Comparison of ENCODE assay signal across 8 cellular contexts in genomic region chr3:158672293-158673176, GRCh38. TPM values are rescaled to one million over a fixed set of nuclear protein-coding genes. Genes with fewer than 3 reads are reported as not detected.
A peak's percentile ranks its signal among the peaks of the same experiment; 100 is the strongest.
DNase-seq lines count a peak whose midpoint lies in the region; ATAC-seq, FAIRE-seq and TF ChIP-seq lines count a peak whose summit lies in the region.

Gene LXN, minus strand, starts transcription at chr3:158672648. Its CDS starts 170 bp downstream, at chr3:158672478.

- H3K36me3 ChIP-seq in upper lobe of right lung, result peaks cover 29% of the 10 kb centered on the region

- H3K9me3 ChIP-seq in upper lobe of right lung, result no peaks in the 10 kb centered on the region

- peak within 1 kb of the TSS; percentile 81 for H3K27ac ChIP-seq in upper lobe of right lung

- H3K4me1 ChIP-seq in upper lobe of right lung, result peaks cover 13% of the 10 kb centered on the region

- FAIRE-seq in A204.1 (lab: Jason Lieb, UNC), result peak; percentile 86

- peak; percentile 61 for TF ChIP-seq CTCF in upper lobe of right lung (IDR thresholded peaks at IDR 0.05)

- peak within 1 kb of the TSS; percentile 63 for H3K4me3 ChIP-seq in upper lobe of right lung

- no peaks in the 10 kb centered on the region for H3K27me3 ChIP-seq in upper lobe of right lung

- intact Hi-C loops in left cardiac atrium (cut with DNase I) (loop anchor here in 1 of 2 donors (5.0 kb wide), 1 partner anchor 120 kb away; no protein-coding TSS in a partner anchor), posterior vena cava (cut with DNase I) (no loop called here), upper lobe of right lung (cut with DNase I) (no loop called here)

- DNase-seq in T-helper 1 cell (peak; percentile 62 to 88 (median 78)), amniotic stem cell (lab: John Stamatoyannopoulos, UW) (peak; percentile 63), left cardiac atrium (peak; percentile 88), posterior vena cava (ENCODE audit: low spot score) (peak; percentile 95), upper lobe of right lung (peak; percentile 92)

- peak; percentile 96 for ATAC-seq in GM18867 (IDR thresholded peaks at IDR 0.05; ENCODE audit: unreplicated experiment)
- peak; percentile 100 for ATAC-seq in HG03097 (IDR thresholded peaks at IDR 0.05; ENCODE audit: low FRiP score, unreplicated experiment)
- ATAC-seq in left cardiac atrium, result peak; percentile 98 to 100
- peak; percentile 100 for ATAC-seq in upper lobe of right lung

RNA-seq across cellular contexts. Expression of gene LXN, which starts in this region (rescaled TPM):
- 10 to 100 TPM in 1 of 2 donors, 1 to 10 TPM in 1; 5.7 to 15.3 TPM for total RNA-seq in left cardiac atrium
- total RNA-seq in posterior vena cava, result 10 to 100 TPM; 42.2 to 59.3 TPM
- total RNA-seq in upper lobe of right lung, result 20.9 TPM

Comparison
In these comparisons a context has a peak if more than half of its experiments do, and no peak if none do; other contexts are left out.
1. Peak in every context shown above with its lines: DNase-seq, ATAC-seq, H3K4me3 ChIP-seq and H3K27ac ChIP-seq.